Comparison of ENCODE assay signal across 3 cellular contexts in the genomic region with DNA sequence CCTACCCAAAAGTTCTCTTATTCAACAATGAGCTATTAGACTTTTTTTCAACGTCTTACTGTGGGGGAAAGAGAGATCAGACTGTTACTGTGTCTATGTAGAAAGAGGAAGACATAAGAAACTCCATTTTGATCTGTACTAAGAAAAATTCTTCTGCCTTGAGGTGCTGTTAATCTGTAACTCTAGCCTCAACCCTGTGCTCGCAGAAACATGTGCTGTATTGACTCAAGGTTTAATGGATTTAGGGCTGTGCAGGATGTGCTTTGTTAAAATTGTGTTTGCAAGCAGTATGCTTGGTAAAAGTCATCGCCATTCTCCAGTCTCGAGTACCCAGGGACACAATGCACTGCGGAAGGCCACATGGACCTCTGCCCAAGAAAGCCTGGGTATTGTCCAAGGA. TPM values are rescaled to one million over a fixed set of nuclear protein-coding genes. Genes with fewer than 3 reads are reported as not detected.
"Had no signal": no experiment of that assay in that cellular context is flagged by ENCODE, and none has a peak within 500 bp of the region (broad histone marks: within the 10 kb centered on the region; RNA-seq: fewer than 3 reads in every experiment).

No MANE protein-coding gene starts in this region.

RNA-seq across cellular contexts. Expression of gene KIAA0319, which starts 15.8 kb away (rescaled TPM):
- total RNA-seq: dermis blood vessel endothelial cell; left ventricle myocardium inferior; T-helper 1 cell treated with Interleukin-12 subunit alpha and Interleukin-12 subunit beta and Interleukin-4 antibody, amounts not matched to agents 30 ng/mL and 1 ng/mL, for 36 hours had no signal
